ENCODE assay signal across 9 cellular contexts in genomic region chr6:111589366-111589765, GRCh38. TPM values are rescaled to one million over a fixed set of nuclear protein-coding genes. Genes with fewer than 3 reads are reported as not detected.
DNase-seq lines count a peak whose midpoint lies in the region; TF ChIP-seq lines count a peak whose summit lies in the region.
"Had no signal": no experiment of that assay in that cellular context is flagged by ENCODE, and none has a peak within 500 bp of the region (broad histone marks: within the 10 kb centered on the region; RNA-seq: fewer than 3 reads in every experiment).

No MANE protein-coding gene starts in this region.

- peaks cover 6% of the 10 kb centered on the region for H3K27me3 Mint-ChIP-seq in nephron progenitor cell (ENCODE audit: low read depth, poor library complexity)

- no peak overlapping the region for H3K4me3 Mint-ChIP-seq in nephron progenitor cell

- DNase-seq in AG10803 (ENCODE audit: low read depth) (peak; percentile 96), M059J (ENCODE audit: low read depth) (peak; percentile 96), dermis blood vessel endothelial cell (peak; percentile 78), nephron progenitor cell (no peak), NCI-H446 (lab: John Stamatoyannopoulos, UW) (no peak), NCI-H2171 (lab: John Stamatoyannopoulos, UW) (no peak), NCI-H1436 treated with DMSO at 0.1 percent for 48 hours (lab: John Stamatoyannopoulos, UW) (no peak), superior temporal gyrus (ENCODE audit: extremely low spot score) (no peak)
- DNase-seq: GF-D8 had no signal

- H3K4me3 ChIP-seq in AG10803 (ENCODE audit: low read length), result no peak overlapping the region

- H3K27ac Mint-ChIP-seq in nephron progenitor cell, result peak overlapping the region; percentile 1

- H3K4me1 Mint-ChIP-seq in nephron progenitor cell, result peaks cover 67% of the 10 kb centered on the region

- H3K36me3 Mint-ChIP-seq in nephron progenitor cell (ENCODE audit: low read depth), result peaks cover 10% of the 10 kb centered on the region

- H3K9me3 Mint-ChIP-seq in nephron progenitor cell, result no peaks in the 10 kb centered on the region

- TF ChIP-seq CTCF in AG10803 (conservative IDR thresholded peaks at IDR 0.05; ENCODE audit: low read length) (no peak), nephron progenitor cell (IDR thresholded peaks at IDR 0.05) (no peak)

RNA-seq across cellular contexts. Expression of gene TRAF3IP2, which starts 16.3 kb away (rescaled TPM):
- 46.8 and 51.1 TPM in 2 replicates for total RNA-seq in M059J (2014; rRNA removed; shearing (Covaris generic))
- 16.5 and 17.3 TPM in 2 replicates for total RNA-seq in dermis blood vessel endothelial cell

Comparison
In these comparisons a context has a peak if more than half of its experiments do, and no peak if none do; other contexts are left out.
1. DNase-seq: peak in AG10803 (single experiment), M059J (single experiment) and dermis blood vessel endothelial cell (single experiment); none in nephron progenitor cell (single experiment), NCI-H446 (0 of 2), NCI-H2171 (single experiment), NCI-H1436 treated with DMSO at 0.1 percent for 48 hours (single experiment) and superior temporal gyrus (single experiment).